Comparison of ENCODE assay signal across 15 cellular contexts in genomic region chr20:46954490-46955038, GRCh38. TPM values are rescaled to one million over a fixed set of nuclear protein-coding genes. Genes with fewer than 3 reads are reported as not detected.
DNase-seq lines count a peak whose midpoint lies in the region; ATAC-seq and TF ChIP-seq lines count a peak whose summit lies in the region.
"Had no signal": no experiment of that assay in that cellular context is flagged by ENCODE, and none has a peak within 500 bp of the region (broad histone marks: within the 10 kb centered on the region; RNA-seq: fewer than 3 reads in every experiment).

No MANE protein-coding gene starts in this region.

- no peak overlapping the region for H2AFZ ChIP-seq in fibroblast of lung (ENCODE audit: low read length)
- no peak overlapping the region for H2AFZ ChIP-seq in smooth muscle cell (ENCODE audit: low read depth)

- 39% methylated on average over 15 of the region's 15 CpGs for WGBS in smooth muscle cell (ENCODE audit: low lambda C conversion rate)

- no peaks in the 10 kb centered on the region for H3K27me3 ChIP-seq in fibroblast of lung (ENCODE audit: control insufficient read depth, insufficient read depth, low read length)
- no peaks in the 10 kb centered on the region for H3K27me3 ChIP-seq in smooth muscle cell (ENCODE audit: low read depth)
- H3K27me3 ChIP-seq: stomach had no signal

- no peaks in the 10 kb centered on the region for H3K36me3 ChIP-seq in fibroblast of lung (ENCODE audit: control insufficient read depth, insufficient read depth, low read length)
- H3K36me3 ChIP-seq in smooth muscle cell (ENCODE audit: low read depth) = no peaks in the 10 kb centered on the region
- no peaks in the 10 kb centered on the region for H3K36me3 ChIP-seq in mucosa of descending colon (ENCODE audit: low read depth)
- H3K36me3 ChIP-seq: left ventricle myocardium inferior, stomach had no signal

- no peak overlapping the region for H3K9ac ChIP-seq in fibroblast of lung (ENCODE audit: insufficient read depth, low read length)
- H3K9ac ChIP-seq in smooth muscle cell (ENCODE audit: low read depth) = peak overlapping the region; percentile 75

- intact Hi-C loops in mucosa of descending colon (cut with DNase I, micrococcal nuclease) = no loop called here

- ATAC-seq in GM21360 (IDR thresholded peaks at IDR 0.05; ENCODE audit: unreplicated experiment) (no peak), mucosa of descending colon (no peak), GM18502 (IDR thresholded peaks at IDR 0.05; ENCODE audit: poor library complexity, unreplicated experiment) (no peak)

- H4K20me1 ChIP-seq in fibroblast of lung (ENCODE audit: control insufficient read depth, extremely low read depth, insufficient read depth, low read length) = no peaks in the 10 kb centered on the region
- no peaks in the 10 kb centered on the region for H4K20me1 ChIP-seq in smooth muscle cell (ENCODE audit: low read depth)

- H3K4me2 ChIP-seq in fibroblast of lung (ENCODE audit: extremely low read depth, insufficient read depth, low read length) (peak overlapping the region; percentile 85), smooth muscle cell (peak overlapping the region; percentile 75)

- H3K27ac ChIP-seq in fibroblast of lung (ENCODE audit: insufficient read depth, low read length) = peak overlapping the region; percentile 77
- peak overlapping the region; percentile 95 for H3K27ac ChIP-seq in smooth muscle cell (ENCODE audit: low read depth)
- H3K27ac ChIP-seq: left ventricle myocardium inferior, stomach had no signal

- peak overlapping the region in 3 of 4 experiments; percentile 13 to 34 (median 17) for H3K4me3 ChIP-seq in fibroblast of lung (replicated peaks in 1 of 4; ENCODE audit: control extremely low read depth in 1 of 4, insufficient read depth in 1 of 4, low read depth in 3 of 4, low read length in 4 of 4)
- H3K4me3 ChIP-seq in smooth muscle cell = no peak overlapping the region
- no peak overlapping the region for H3K4me3 ChIP-seq in mucosa of descending colon
- H3K4me3 ChIP-seq: left ventricle myocardium inferior, stomach had no signal

- no peaks in the 10 kb centered on the region for H3F3A ChIP-seq in smooth muscle cell (ENCODE audit: low read depth)

- H3K9me3 ChIP-seq in fibroblast of lung (ENCODE audit: control insufficient read depth, insufficient read depth, low read depth, low read length) (no peaks in the 10 kb centered on the region), smooth muscle cell (replicated peaks; ENCODE audit: low read depth) (no peaks in the 10 kb centered on the region), mucosa of descending colon (peaks cover 3% of the 10 kb centered on the region)

- H3K4me1 ChIP-seq in fibroblast of lung (ENCODE audit: control insufficient read depth, extremely low read depth, insufficient read depth, low read length) (peaks cover 7% of the 10 kb centered on the region), smooth muscle cell (ENCODE audit: low read depth) (no peaks in the 10 kb centered on the region), mucosa of descending colon (ENCODE audit: low read depth) (no peaks in the 10 kb centered on the region)
- H3K4me1 ChIP-seq: left ventricle myocardium inferior, stomach had no signal

- TF ChIP-seq CTCF in fibroblast of lung (conservative IDR thresholded peaks at IDR 0.05 in 1 of 2, IDR thresholded peaks at IDR 0.05 in 1 of 2; ENCODE audit: low read depth in 1 of 2, low read length in 2 of 2) (no peak), smooth muscle cell (IDR thresholded peaks at IDR 0.05; ENCODE audit: borderline replicate concordance, insufficient read depth, poor library complexity, severe bottlenecking) (no peak), mucosa of descending colon (IDR thresholded peaks at IDR 0.05) (no peak)

- H3K79me2 ChIP-seq in fibroblast of lung (ENCODE audit: control insufficient read depth, insufficient read depth, low read length) (no peaks in the 10 kb centered on the region), smooth muscle cell (ENCODE audit: low read depth) (no peaks in the 10 kb centered on the region)

- DNase-seq in H4 (ENCODE audit: low spot score) (peak; percentile 95), SW 1271 (lab: John Stamatoyannopoulos, UW) (peak; percentile 16 to 64), fibroblast of lung (ENCODE audit: low read depth in 2 of 2) (peak; percentile 94 to 99), smooth muscle cell (lab: John Stamatoyannopoulos, UW; ENCODE audit: unreplicated experiment) (no peak), mucosa of descending colon (no peak)
- no peak for DNase-seq in effector CD8-positive, alpha-beta T cell (lab: John Stamatoyannopoulos, UW)
- DNase-seq: activated T-cell treated with anti-CD3 and anti-CD28 coated beads, Interleukin-2, amount 50 U/mL, for 1 hour; central memory CD4-positive, alpha-beta T cell; left ventricle myocardium inferior; NCI-H1694 treated with DMSO at 0.1 percent for 48 hours; stimulated activated CD4-positive, alpha-beta T cell treated with anti-CD3 and anti-CD28 coated beads, Interleukin-2, amount 100 ng/mL, for 48 hours; stomach had no signal

RNA-seq across cellular contexts. Expression of gene EYA2, which starts 59.9 kb away (rescaled TPM):
- 0.14 and 0.60 TPM in 2 replicates for total RNA-seq in H4 (2014; rRNA removed; shearing (Covaris generic))
- total RNA-seq in fibroblast of lung = 1.3 and 1.7 TPM in 2 replicates
- 0.37 and 1.1 TPM in 2 replicates for polyA plus RNA-seq in fibroblast of lung
- polyA plus RNA-seq in fibroblast of lung (2012) = 0.61 and 1.5 TPM in 2 replicates
- 0.48 TPM in 1 of 2 replicates, not detected in the other for polyA minus RNA-seq in fibroblast of lung (ENCODE audit: low replicate concordance)
- total RNA-seq in smooth muscle cell = 1.3 and 3.4 TPM in 2 replicates
- polyA plus RNA-seq in smooth muscle cell = 0.98 and 2.9 TPM in 2 replicates
- 10 to 100 TPM; 14.3 to 22.3 (median 19.5) TPM for total RNA-seq in mucosa of descending colon
- total RNA-seq: glomerular endothelial cell had no signal

Comparison
In these comparisons a context has a peak if more than half of its experiments do, and no peak if none do; other contexts are left out.
1. DNase-seq: peak in H4 (single experiment), SW 1271 (2 of 2) and fibroblast of lung (2 of 2); none in smooth muscle cell (single experiment), mucosa of descending colon (0 of 3) and effector CD8-positive, alpha-beta T cell (single experiment).
2. H3K4me3 ChIP-seq: peak in fibroblast of lung (3 of 4); none in smooth muscle cell (single experiment) and mucosa of descending colon (single experiment).